In the genomic region with DNA sequence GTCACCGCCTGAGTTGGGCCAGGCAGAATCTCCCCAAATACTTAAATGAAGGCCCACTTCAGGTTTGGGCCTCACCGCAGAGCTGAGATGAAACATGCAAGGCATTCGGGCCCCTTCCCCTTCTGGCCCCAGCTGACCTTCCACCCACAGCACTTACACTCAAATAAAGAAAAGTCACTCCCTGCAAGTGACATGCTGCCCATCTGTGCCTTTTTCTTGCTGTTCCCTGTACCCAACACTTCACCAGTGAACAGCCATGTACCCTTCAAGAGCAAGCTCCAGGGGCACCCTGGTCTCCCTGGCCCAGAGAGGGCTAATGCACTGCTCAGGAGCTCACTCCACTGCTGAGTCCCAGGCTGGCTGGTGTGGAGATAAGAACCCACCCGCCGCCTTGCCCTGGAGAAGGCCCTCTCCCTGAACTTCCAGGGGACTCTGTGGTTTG, we compare ENCODE assay signal across 13 cellular contexts. TPM values are rescaled to one million over a fixed set of nuclear protein-coding genes. Genes with fewer than 3 reads are reported as not detected.
DNase-seq lines count a peak whose midpoint lies in the region; FAIRE-seq and TF ChIP-seq lines count a peak whose summit lies in the region.
"Had no signal": no experiment of that assay in that cellular context is flagged by ENCODE, and none has a peak within 500 bp of the region (broad histone marks: within the 10 kb centered on the region; RNA-seq: fewer than 3 reads in every experiment).

No MANE protein-coding gene starts in this region.

- peak overlapping the region in 3 of 5 experiments; percentile 11 to 42 (median 30) for H3K4me3 Mint-ChIP-seq in brain
- no peak overlapping the region for H3K4me3 Mint-ChIP-seq in CD8-positive, alpha-beta memory T cell

- no peaks in the 10 kb centered on the region for H3K9me3 ChIP-seq in small intestine (ENCODE audit: control insufficient read depth, low read depth)
- no peaks in the 10 kb centered on the region for H3K9me3 ChIP-seq in CD8-positive, alpha-beta memory T cell (ENCODE audit: low read length)
- H3K9me3 ChIP-seq: ascending aorta, SK-N-SH had no signal

- CTCF ChIA-PET in CD8-positive, alpha-beta memory T cell (lab: Charles Lee), result interaction anchor here (1.1 kb wide), 1 partner anchor 31 kb away, joined by 3 read pairs; no protein-coding TSS in a partner anchor

- H3K4me1 Mint-ChIP-seq in brain, result peaks cover 92% of the 10 kb centered on the region
- H3K4me1 Mint-ChIP-seq in CD8-positive, alpha-beta memory T cell, result no peaks in the 10 kb centered on the region

- no peak for FAIRE-seq in small intestine (lab: Jason Lieb, UNC)
- FAIRE-seq: GM12878, GM19239, H54 had no signal

- 69 to 85% (median 74%) methylated on average over 5 of the region's 5 CpGs for WGBS in small intestine, 3 donors

- POLR2A ChIA-PET in CD8-positive, alpha-beta memory T cell (lab: Charles Lee), result interaction anchor here (0.6 kb wide), 1 partner anchor 62 kb away, joined by 4 read pairs; no protein-coding TSS in a partner anchor

- H3K4me1 ChIP-seq in small intestine (ENCODE audit: control insufficient read depth in 2 of 2, insufficient read depth in 1 of 2, low read depth in 1 of 2, low read length in 1 of 2), result peaks cover 0 to 8% of the 10 kb centered on the region in 2 donors
- no peaks in the 10 kb centered on the region for H3K4me1 ChIP-seq in CD8-positive, alpha-beta memory T cell (ENCODE audit: insufficient read depth, low read length)

- H3K27me3 Mint-ChIP-seq in brain, result peaks cover 2% of the 10 kb centered on the region
- peaks cover 0 to 1% of the 10 kb centered on the region in 2 donors for H3K27me3 Mint-ChIP-seq in CD8-positive, alpha-beta memory T cell

- no peaks in the 10 kb centered on the region for H3K36me3 Mint-ChIP-seq in brain
- H3K36me3 Mint-ChIP-seq in CD8-positive, alpha-beta memory T cell, result no peaks in the 10 kb centered on the region

- H3K27ac ChIP-seq in layer of hippocampus (ENCODE audit: low read depth, low read length) (peak overlapping the region; percentile 99), small intestine (ENCODE audit: low read depth in 1 of 2, low read length in 1 of 2) (no peak overlapping the region)
- H3K27ac ChIP-seq in CD8-positive, alpha-beta memory T cell (ENCODE audit: low read depth, low read length), result no peak overlapping the region

- no peak overlapping the region for H3K4me3 ChIP-seq in small intestine (ENCODE audit: low read depth in 1 of 2, low read length in 2 of 2)
- no peak overlapping the region for H3K4me3 ChIP-seq in CD8-positive, alpha-beta memory T cell (ENCODE audit: low read length)
- H3K4me3 ChIP-seq: ascending aorta, GM12878 had no signal

- no peaks in the 10 kb centered on the region for H3K27me3 ChIP-seq in layer of hippocampus (ENCODE audit: control insufficient read depth, insufficient read depth, low read length)
- H3K27me3 ChIP-seq in small intestine (ENCODE audit: control insufficient read depth in 2 of 2, insufficient read depth in 2 of 2, low read length in 2 of 2), result no peaks in the 10 kb centered on the region
- H3K27me3 ChIP-seq in CD8-positive, alpha-beta memory T cell (ENCODE audit: insufficient read depth, low read length, poor library complexity, severe bottlenecking), result no peaks in the 10 kb centered on the region
- H3K27me3 ChIP-seq: ascending aorta had no signal

- peak overlapping the region in 4 of 5 experiments; percentile 42 to 94 (median 80) for H3K27ac Mint-ChIP-seq in brain
- peak overlapping the region in 1 of 8 donors; percentile 86 for H3K27ac Mint-ChIP-seq in CD8-positive, alpha-beta memory T cell

- no peak for TF ChIP-seq CTCF in brain (conservative IDR thresholded peaks at IDR 0.05)

- H3K9me3 Mint-ChIP-seq in brain, result peaks cover 0 to 3% (median 0%) of the 10 kb centered on the region in 5 experiments
- no peaks in the 10 kb centered on the region for H3K9me3 Mint-ChIP-seq in CD8-positive, alpha-beta memory T cell

- DNase-seq in CD1c-positive myeloid dendritic cell (ENCODE audit: extremely low spot score) (peak; percentile 9), retina (peak; percentile 28), iPS-NIHi7 (ENCODE audit: extremely low spot score) (no peak), small intestine (no peak), EL (no peak)
- no peak for DNase-seq in CD8-positive, alpha-beta memory T cell
- DNase-seq: SK-N-SH had no signal

- H3K36me3 ChIP-seq in small intestine (ENCODE audit: control insufficient read depth in 2 of 2, insufficient read depth in 2 of 2, low read length in 2 of 2), result no peaks in the 10 kb centered on the region
- no peaks in the 10 kb centered on the region for H3K36me3 ChIP-seq in CD8-positive, alpha-beta memory T cell (ENCODE audit: insufficient read depth, low read length)
- H3K36me3 ChIP-seq: ascending aorta had no signal

RNA-seq across cellular contexts. Expression of a gene that starts 40.7 kb away (rescaled TPM):
- polyA plus RNA-seq in brain (ENCODE audit: insufficient read depth, low read depth, low replicate concordance), result 38.1 TPM
- 10 to 100 TPM in 2 of 3 donors, under 1 TPM in 1; 0.89 to 13.0 (median 10.5) TPM for polyA plus RNA-seq in small intestine
- under 1 TPM; 0.83 to 1.00 TPM for total RNA-seq in CD8-positive, alpha-beta memory T cell
- polyA plus RNA-seq in CD8-positive, alpha-beta memory T cell, result 1.4 TPM

RNA-seq across cellular contexts. Expression of a gene that starts 57.4 kb away (rescaled TPM):
- polyA plus RNA-seq in brain (ENCODE audit: insufficient read depth, low read depth, low replicate concordance), result 142 TPM
- 10 to 100 TPM; 35.3 to 71.5 (median 42.7) TPM for polyA plus RNA-seq in small intestine
- total RNA-seq in CD8-positive, alpha-beta memory T cell, result 100 to 1,000 TPM; 173 to 181 TPM
- polyA plus RNA-seq in CD8-positive, alpha-beta memory T cell, result 13.7 TPM

Comparison
In these comparisons a context has a peak if more than half of its experiments do, and no peak if none do; other contexts are left out.
1. DNase-seq: peak in CD1c-positive myeloid dendritic cell (single experiment) and retina (single experiment); none in iPS-NIHi7 (single experiment), small intestine (single experiment), EL (single experiment) and CD8-positive, alpha-beta memory T cell (0 of 5).
2. H3K4me3 Mint-ChIP-seq: peak in brain (3 of 5); none in CD8-positive, alpha-beta memory T cell (0 of 7).